9 cellular contexts compared by ENCODE assay signal in genomic region chr2:25587361-25587760, GRCh38.
DNase-seq lines count a peak whose midpoint lies in the region; ATAC-seq and TF ChIP-seq lines count a peak whose summit lies in the region.
"Had no signal": no experiment of that assay in that cellular context is flagged by ENCODE, and none has a peak within 500 bp of the region (broad histone marks: within the 10 kb centered on the region; RNA-seq: fewer than 3 reads in every experiment).

No MANE protein-coding gene starts in this region.

- ATAC-seq in GM21723 (IDR thresholded peaks at IDR 0.05; ENCODE audit: unreplicated experiment): peak; percentile 23
- no peak for ATAC-seq in HG03159 (IDR thresholded peaks at IDR 0.05; ENCODE audit: unreplicated experiment)
- ATAC-seq in naive thymus-derived CD8-positive, alpha-beta T cell: no peak

- H3K4me3 ChIP-seq in BLaER1 treated with 17β-estradiol and CSF1 and Interleukin-3, amounts not matched to agents 10 nM and 100 nM: no peak overlapping the region
- H3K4me3 ChIP-seq in adipocyte (ENCODE audit: low read length): no peak overlapping the region

- H3K9me3 ChIP-seq in BLaER1 treated with 17β-estradiol and CSF1 and Interleukin-3, amounts not matched to agents 10 nM and 100 nM (replicated peaks in 1 of 11): peaks cover 0 to 17% (median 11%) of the 10 kb centered on the region in 11 experiments; a peak in 11 of 22 replicates
- H3K9me3 ChIP-seq in adipocyte (ENCODE audit: control insufficient read depth, low read length): no peaks in the 10 kb centered on the region

- H3K4me3 Mint-ChIP-seq in naive thymus-derived CD8-positive, alpha-beta T cell: no peak overlapping the region
- no peak overlapping the region for H3K4me3 Mint-ChIP-seq in Calu3 (ENCODE audit: low read depth, unreplicated experiment)
- H3K4me3 Mint-ChIP-seq: activated naive CD8-positive, alpha-beta T cell treated with anti-CD3 and anti-CD28 coated beads, Interleukin-2, amount 10 ng/mL, durations not matched to agents 7 days and 5 days had no signal

- no TSS peak for BruUV-seq in Calu3 (replicated peaks; lab: Mats Ljungman, UMichigan)

- CTCF ChIA-PET in Calu3 (lab: Charles Lee): interaction anchor here (0.5 to 1.2 kb wide), 2 partner anchors 78 to 120 kb away, joined by 3 to 4 read pairs; no protein-coding TSS in a partner anchor

- H3K36me3 Mint-ChIP-seq in naive thymus-derived CD8-positive, alpha-beta T cell: peaks cover 0 to 2% (median 0%) of the 10 kb centered on the region in 3 donors
- no peaks in the 10 kb centered on the region for H3K36me3 Mint-ChIP-seq in Calu3 (ENCODE audit: insufficient read depth, unreplicated experiment)

- H4K20me1 ChIP-seq in BLaER1 treated with 17β-estradiol and CSF1 and Interleukin-3, amounts not matched to agents 10 nM and 100 nM: no peaks in the 10 kb centered on the region

- peak overlapping the region in 2 of 11 experiments; percentile 3 to 8; a peak in 1 of 22 replicates for H3K27ac ChIP-seq in BLaER1 treated with 17β-estradiol and CSF1 and Interleukin-3, amounts not matched to agents 10 nM and 100 nM

- no peaks in the 10 kb centered on the region for H3K9me3 Mint-ChIP-seq in naive thymus-derived CD8-positive, alpha-beta T cell
- H3K9me3 Mint-ChIP-seq in Calu3 (ENCODE audit: low read depth, unreplicated experiment): no peaks in the 10 kb centered on the region
- H3K9me3 Mint-ChIP-seq: activated naive CD8-positive, alpha-beta T cell treated with anti-CD3 and anti-CD28 coated beads, Interleukin-2, amount 10 ng/mL, durations not matched to agents 7 days and 5 days had no signal

- peaks cover 0 to 16% (median 6%) of the 10 kb centered on the region in 11 experiments; a peak in 7 of 22 replicates for H3K36me3 ChIP-seq in BLaER1 treated with 17β-estradiol and CSF1 and Interleukin-3, amounts not matched to agents 10 nM and 100 nM
- H3K36me3 ChIP-seq in adipocyte (ENCODE audit: control insufficient read depth, insufficient read depth, low read length, severe bottlenecking): no peaks in the 10 kb centered on the region

- peaks cover 0 to 13% (median 4%) of the 10 kb centered on the region in 4 donors for H3K4me1 Mint-ChIP-seq in naive thymus-derived CD8-positive, alpha-beta T cell
- no peaks in the 10 kb centered on the region for H3K4me1 Mint-ChIP-seq in Calu3 (ENCODE audit: low read depth, unreplicated experiment)

- H3K9ac ChIP-seq in BLaER1 treated with 17β-estradiol and CSF1 and Interleukin-3, amounts not matched to agents 10 nM and 100 nM: no peak overlapping the region
- H3K9ac ChIP-seq in adipocyte (ENCODE audit: low read length): no peak overlapping the region

- H3K27ac Mint-ChIP-seq in naive thymus-derived CD8-positive, alpha-beta T cell: no peak overlapping the region
- H3K27ac Mint-ChIP-seq in Calu3 (ENCODE audit: unreplicated experiment): no peak overlapping the region
- H3K27ac Mint-ChIP-seq: activated naive CD8-positive, alpha-beta T cell treated with anti-CD3 and anti-CD28 coated beads, Interleukin-2, amount 10 ng/mL, durations not matched to agents 7 days and 5 days had no signal

- peak; percentile 61 for DNase-seq in adipocyte (ENCODE audit: low read depth)
- peak; percentile 54 for DNase-seq in medulla oblongata (ENCODE audit: extremely low spot score)
- no peak for DNase-seq in naive thymus-derived CD8-positive, alpha-beta T cell
- DNase-seq in Calu3: no peak
- DNase-seq in NCI-H187 treated with DMSO at 0.1 percent for 48 hours (lab: John Stamatoyannopoulos, UW): no peak
- DNase-seq: activated naive CD8-positive, alpha-beta T cell treated with anti-CD3 and anti-CD28 coated beads, Interleukin-2, amount 10 ng/mL, durations not matched to agents 7 days and 5 days had no signal

- POLR2A ChIA-PET in naive thymus-derived CD8-positive, alpha-beta T cell (lab: Charles Lee): no interaction called here

- peak overlapping the region in 7 of 11 experiments; percentile 29 to 68 (median 52); a peak in 14 of 22 replicates for H3K4me2 ChIP-seq in BLaER1 treated with 17β-estradiol and CSF1 and Interleukin-3, amounts not matched to agents 10 nM and 100 nM

- no peak for TF ChIP-seq CTCF in Calu3 (IDR thresholded peaks at IDR 0.05; ENCODE audit: unreplicated experiment)

- H3K4me1 ChIP-seq in BLaER1 treated with 17β-estradiol and CSF1 and Interleukin-3, amounts not matched to agents 10 nM and 100 nM: peaks cover 33 to 67% (median 56%) of the 10 kb centered on the region in 10 experiments
- peaks cover 12% of the 10 kb centered on the region for H3K4me1 ChIP-seq in adipocyte (ENCODE audit: control insufficient read depth, insufficient read depth, low read length)

- no peaks in the 10 kb centered on the region for H3K27me3 Mint-ChIP-seq in naive thymus-derived CD8-positive, alpha-beta T cell
- no peaks in the 10 kb centered on the region for H3K27me3 Mint-ChIP-seq in Calu3 (ENCODE audit: unreplicated experiment)
- H3K27me3 Mint-ChIP-seq: activated naive CD8-positive, alpha-beta T cell treated with anti-CD3 and anti-CD28 coated beads, Interleukin-2, amount 10 ng/mL, durations not matched to agents 7 days and 5 days had no signal

- no peaks in the 10 kb centered on the region for H3K27me3 ChIP-seq in BLaER1 treated with 17β-estradiol and CSF1 and Interleukin-3, amounts not matched to agents 10 nM and 100 nM
- H3K27me3 ChIP-seq in adipocyte (replicated peaks; ENCODE audit: control insufficient read depth, insufficient read depth, low read length): no peaks in the 10 kb centered on the region

- intact Hi-C loops in Calu3 (cut with micrococcal nuclease; ENCODE audit: unreplicated experiment): no loop called here

Comparison
In these comparisons a context has a peak if more than half of its experiments do, and no peak if none do; other contexts are left out.
1. DNase-seq: peak in adipocyte (single experiment) and medulla oblongata (single experiment); none in naive thymus-derived CD8-positive, alpha-beta T cell (0 of 10), Calu3 (single experiment) and NCI-H187 treated with DMSO at 0.1 percent for 48 hours (single experiment).